ENCODE assay signal across 7 cellular contexts in genomic region chr7:100271716-100272537, GRCh38.
DNase-seq lines count a peak whose midpoint lies in the region; ATAC-seq and TF ChIP-seq lines count a peak whose summit lies in the region.

No MANE protein-coding gene starts in this region.

- in situ Hi-C loops in astrocyte of the spinal cord (cut with HindIII; ENCODE audit: low sequenced_read_pairs): no loop called here

- TF ChIP-seq CTCF in astrocyte of the spinal cord (IDR thresholded peaks at IDR 0.05; ENCODE audit: low read depth, low read length) (peak; percentile 43), retinal pigment epithelial cell (conservative IDR thresholded peaks at IDR 0.05; ENCODE audit: low read depth, low read length) (peak; percentile 8)

- no peak for TF ChIP-seq POLR2A in GM18505 (IDR thresholded peaks at IDR 0.05; ENCODE audit: borderline replicate concordance, extremely low read depth, insufficient read depth, insufficient read length)

- peak; percentile 88 for ATAC-seq in GM18505 (IDR thresholded peaks at IDR 0.05; ENCODE audit: unreplicated experiment)
- peak; percentile 85 for ATAC-seq in HG02943 (IDR thresholded peaks at IDR 0.05; ENCODE audit: low read depth, unreplicated experiment)

- DNase-seq in NCI-H187 treated with DMSO at 0.1 percent for 48 hours (lab: John Stamatoyannopoulos, UW) (peak; percentile 77), T-helper 9 cell (peak; percentile 93), astrocyte of the spinal cord (ENCODE audit: low read depth, low spot score) (peak; percentile 95), hypothalamus (lab: John Stamatoyannopoulos, UW) (peak; percentile 77 to 100 (median 96)), retinal pigment epithelial cell (ENCODE audit: low read depth) (peak; percentile 82)

- H3K4me3 ChIP-seq in astrocyte of the spinal cord (ENCODE audit: low read depth, low read length): peak overlapping the region; percentile 56
- H3K4me3 ChIP-seq in retinal pigment epithelial cell (ENCODE audit: low read length): peak overlapping the region; percentile 63

Comparison
In these comparisons a context has a peak if more than half of its experiments do, and no peak if none do; other contexts are left out.
1. Peak in every context shown above with its lines: DNase-seq, ATAC-seq and H3K4me3 ChIP-seq.